In genomic region chr3:167864559-167864887, GRCh38 we compare ENCODE assay signal across 1 cellular context.
TF ChIP-seq lines count a peak whose summit lies in the region.

No MANE protein-coding gene starts in this region.

TF ChIP-seq in H1, 55 proteins besides CTCF, POLR2A, EP300 and RAD21:
- TF ChIP-seq SAP30 (IDR thresholded peaks at IDR 0.05; ENCODE audit: insufficient read depth, insufficient replicate concordance, low read length) (no peak), NANOG (IDR thresholded peaks at IDR 0.05; ENCODE audit: insufficient read depth, low read depth, low read length, poor library complexity, severe bottlenecking) (no peak), HDAC2 (IDR thresholded peaks at IDR 0.05; ENCODE audit: borderline replicate concordance in 1 of 2, low read depth in 2 of 2, low read length in 2 of 2) (no peak), JUND (IDR thresholded peaks at IDR 0.05; ENCODE audit: low read length) (no peak), KDM5A (IDR thresholded peaks at IDR 0.05; ENCODE audit: low read length) (no peak), KDM4A (IDR thresholded peaks at IDR 0.05; ENCODE audit: low read depth, low read length, severe bottlenecking) (no peak), MAX (IDR thresholded peaks at IDR 0.05) (no peak), YY1 (IDR thresholded peaks at IDR 0.05; ENCODE audit: low read depth, low read length) (no peak), CBX5 (IDR thresholded peaks at IDR 0.05; ENCODE audit: low read depth, low read length) (no peak), CHD2 (IDR thresholded peaks at IDR 0.05; ENCODE audit: low read length) (no peak), SUZ12 (IDR thresholded peaks at IDR 0.05; ENCODE audit: low read length) (no peak)
TF ChIP-seq in H1: peak in this region for 0.
